7 cellular contexts compared by ENCODE assay signal in genomic region chr2:111570300-111571103, GRCh38.
DNase-seq lines count a peak whose midpoint lies in the region; ATAC-seq and TF ChIP-seq lines count a peak whose summit lies in the region.
"Not testable (repeated sequence)": the region's sequence is repeated elsewhere in the genome, so short reads cannot be mapped to it uniquely, and the experiment has no call there.

No MANE protein-coding gene starts in this region.

- not testable (repeated sequence) for DNase-seq in OCI-LY7 (ENCODE audit: low spot score); effector memory CD8-positive, alpha-beta T cell
- DNase-seq in activated CD8-positive, alpha-beta memory T cell treated with anti-CD3 and anti-CD28 coated beads for 24 hours: peak; percentile 65
- peak; percentile 21 for DNase-seq in myocyte (ENCODE audit: low read depth)

- intact Hi-C loops in OCI-LY7 (cut with micrococcal nuclease; ENCODE audit: unreplicated experiment): not testable (repeated sequence)

- TF ChIP-seq CTCF in OCI-LY7 (conservative IDR thresholded peaks at IDR 0.05; ENCODE audit: low read length): not testable (repeated sequence)

- not testable (repeated sequence) for H4K20me1 ChIP-seq in OCI-LY7 (ENCODE audit: insufficient read depth, low read length)

- not testable (repeated sequence) for H3K27ac ChIP-seq in OCI-LY7 (ENCODE audit: low read depth, low read length, poor library complexity, severe bottlenecking)

- H3K9me2 ChIP-seq in OCI-LY7 (ENCODE audit: insufficient read depth, low read length): not testable (repeated sequence)

- not testable (repeated sequence) for H3K9me3 ChIP-seq in OCI-LY7 (ENCODE audit: low read length)

- BruUV-seq in OCI-LY7 (replicated peaks; lab: Mats Ljungman, UMichigan): not testable (repeated sequence)

- not testable (repeated sequence) for H3K4me1 Mint-ChIP-seq in effector memory CD8-positive, alpha-beta T cell (ENCODE audit: low read depth in 2 of 2)

- not testable (repeated sequence) for H3K4me3 ChIP-seq in OCI-LY7 (ENCODE audit: low read depth, low read length, poor library complexity, severe bottlenecking)

- H3K4me3 Mint-ChIP-seq in effector memory CD8-positive, alpha-beta T cell: peak overlapping the region; percentile 14 to 25

- not testable (repeated sequence) for H3K36me3 ChIP-seq in OCI-LY7 (ENCODE audit: insufficient read depth, low read length)

- H2AFZ ChIP-seq in OCI-LY7 (ENCODE audit: low read length): not testable (repeated sequence)

- peak overlapping the region; percentile 17; the same call in 1 of the 2 replicates for H3K4me2 ChIP-seq in OCI-LY7 (ENCODE audit: low read length)

- CTCF ChIA-PET in OCI-LY7 (lab: Charles Lee; ENCODE audit: unreplicated experiment): not testable (repeated sequence)

- POLR2A ChIA-PET in OCI-LY7 (lab: Charles Lee): not testable (repeated sequence)

- H3K4me1 ChIP-seq in OCI-LY7 (ENCODE audit: insufficient read depth, low read length, poor library complexity, severe bottlenecking): not testable (repeated sequence)

- not testable (repeated sequence) for H3K9me3 Mint-ChIP-seq in effector memory CD8-positive, alpha-beta T cell

- ATAC-seq in GM18520 (IDR thresholded peaks at IDR 0.05; ENCODE audit: unreplicated experiment): peak; percentile 97
- peak; percentile 88 for ATAC-seq in GM21786 (IDR thresholded peaks at IDR 0.05; ENCODE audit: unreplicated experiment)
- peak; percentile 60 for ATAC-seq in HG03135 (IDR thresholded peaks at IDR 0.05; ENCODE audit: unreplicated experiment)
- peak; percentile 73 for ATAC-seq in effector memory CD8-positive, alpha-beta T cell (replicated peaks)

- H3K36me3 Mint-ChIP-seq in effector memory CD8-positive, alpha-beta T cell (ENCODE audit: insufficient read depth): not testable (repeated sequence)

- not testable (repeated sequence) for H3K27me3 Mint-ChIP-seq in effector memory CD8-positive, alpha-beta T cell

- not testable (repeated sequence) for H3K79me2 ChIP-seq in OCI-LY7 (ENCODE audit: insufficient read depth, low read depth, low read length)

- H3K27ac Mint-ChIP-seq in effector memory CD8-positive, alpha-beta T cell: peak overlapping the region in 1 of 2 donors; percentile 35
